In genomic region chr1:205286335-205286950, GRCh38 we compare ENCODE assay signal across 8 cellular contexts. TPM values are rescaled to one million over a fixed set of nuclear protein-coding genes. Genes with fewer than 3 reads are reported as not detected.
DNase-seq lines count a peak whose midpoint lies in the region; ATAC-seq lines count a peak whose summit lies in the region.

No MANE protein-coding gene starts in this region.

- H3K27ac Mint-ChIP-seq in activated T-helper 1 cell treated with anti-CD3 and anti-CD28 coated beads, Interleukin-12 subunit alpha, Interleukin-12 subunit beta, Interleukin-2, Interleukin-4 antibody, amounts not matched to agents 30 ng/mL and 10 ng/mL and 1 ng/mL, durations not matched to agents 14 hours and 24 hours and 36 hours = peak overlapping the region; percentile 90
- H3K27ac Mint-ChIP-seq in naive thymus-derived CD4-positive, alpha-beta T cell = peak overlapping the region; percentile 90 to 99 (median 97)

- CTCF ChIA-PET in naive thymus-derived CD4-positive, alpha-beta T cell (lab: Charles Lee) = interaction anchor here (0.9 to 23.1 kb wide), 6 partner anchors 9 to 50 kb away, joined by 3 to 955 read pairs (median 4); partner anchors contain the start of gene NUAK2

- peaks cover 56 to 70% of the 10 kb centered on the region in 2 donors for H3K4me1 ChIP-seq in naive thymus-derived CD4-positive, alpha-beta T cell (ENCODE audit: control insufficient read depth in 2 of 2, insufficient read depth in 2 of 2, low read length in 2 of 2)

- H3K27ac ChIP-seq in naive thymus-derived CD4-positive, alpha-beta T cell (ENCODE audit: low read depth, low read length) = peak overlapping the region; percentile 83

- no peaks in the 10 kb centered on the region for H3K9me3 ChIP-seq in naive thymus-derived CD4-positive, alpha-beta T cell (ENCODE audit: control insufficient read depth in 2 of 3, low read length in 3 of 3)

- DNase-seq in MV-4-11 (lab: John Stamatoyannopoulos, UW) (peak; percentile 87), SW480 (ENCODE audit: low spot score) (no peak), NCI-H1092 (lab: John Stamatoyannopoulos, UW) (no peak)
- peak; percentile 80 for DNase-seq in activated T-helper 1 cell treated with anti-CD3 and anti-CD28 coated beads, Interleukin-12 subunit alpha, Interleukin-12 subunit beta, Interleukin-2, Interleukin-4 antibody, amounts not matched to agents 30 ng/mL and 10 ng/mL and 1 ng/mL, durations not matched to agents 14 hours and 24 hours and 36 hours (ENCODE audit: low spot score)
- peak; percentile 29 to 84 (median 53) for DNase-seq in naive thymus-derived CD4-positive, alpha-beta T cell

- H3K36me3 Mint-ChIP-seq in activated T-helper 1 cell treated with anti-CD3 and anti-CD28 coated beads, Interleukin-12 subunit alpha, Interleukin-12 subunit beta, Interleukin-2, Interleukin-4 antibody, amounts not matched to agents 30 ng/mL and 10 ng/mL and 1 ng/mL, durations not matched to agents 14 hours and 24 hours and 36 hours (ENCODE audit: low read depth) = no peaks in the 10 kb centered on the region
- peaks cover 0 to 4% (median 0%) of the 10 kb centered on the region in 5 donors for H3K36me3 Mint-ChIP-seq in naive thymus-derived CD4-positive, alpha-beta T cell

- intact Hi-C loops in activated T-helper 1 cell treated with anti-CD3 and anti-CD28 coated beads, Interleukin-12 subunit alpha, Interleukin-12 subunit beta, Interleukin-2, Interleukin-4 antibody, amounts not matched to agents 30 ng/mL and 10 ng/mL and 1 ng/mL, durations not matched to agents 14 hours and 24 hours and 36 hours (cut with micrococcal nuclease) = loop anchor here (10.0 kb wide), 3 partner anchors 458 to 1268 kb away; partner anchors contain the start of gene MDM4
- intact Hi-C loops in naive thymus-derived CD4-positive, alpha-beta T cell (cut with micrococcal nuclease) = loop anchor here (5.0 to 10.0 kb wide), 8 partner anchors 198 to 1992 kb away; partner anchors contain the start of genes MDM4 (in 1 of the 2) and PPP1R15B (in 1 of the 2)

- POLR2A ChIA-PET in naive thymus-derived CD4-positive, alpha-beta T cell (lab: Charles Lee) = interaction anchor here (1.5 to 22.0 kb wide), 5 partner anchors 11 to 36 kb away, joined by 6 to 1119 read pairs (median 82); partner anchors contain the start of gene NUAK2

- peak; percentile 38 for ATAC-seq in GM19455 (IDR thresholded peaks at IDR 0.05; ENCODE audit: unreplicated experiment)
- ATAC-seq in naive thymus-derived CD4-positive, alpha-beta T cell = no peak
- ATAC-seq in HG02588 (IDR thresholded peaks at IDR 0.05; ENCODE audit: unreplicated experiment) = no peak
- ATAC-seq in GM21737 (IDR thresholded peaks at IDR 0.05; ENCODE audit: unreplicated experiment) = no peak

- peak overlapping the region; percentile 60 for H3K4me3 ChIP-seq in naive thymus-derived CD4-positive, alpha-beta T cell (ENCODE audit: low read length)

- peaks cover 65% of the 10 kb centered on the region for H3K4me1 Mint-ChIP-seq in activated T-helper 1 cell treated with anti-CD3 and anti-CD28 coated beads, Interleukin-12 subunit alpha, Interleukin-12 subunit beta, Interleukin-2, Interleukin-4 antibody, amounts not matched to agents 30 ng/mL and 10 ng/mL and 1 ng/mL, durations not matched to agents 14 hours and 24 hours and 36 hours (ENCODE audit: low read depth)
- H3K4me1 Mint-ChIP-seq in naive thymus-derived CD4-positive, alpha-beta T cell = peaks cover 68 to 95% (median 76%) of the 10 kb centered on the region in 7 donors

- H3K27me3 Mint-ChIP-seq in activated T-helper 1 cell treated with anti-CD3 and anti-CD28 coated beads, Interleukin-12 subunit alpha, Interleukin-12 subunit beta, Interleukin-2, Interleukin-4 antibody, amounts not matched to agents 30 ng/mL and 10 ng/mL and 1 ng/mL, durations not matched to agents 14 hours and 24 hours and 36 hours (ENCODE audit: insufficient read depth) = peaks cover 9% of the 10 kb centered on the region
- H3K27me3 Mint-ChIP-seq in naive thymus-derived CD4-positive, alpha-beta T cell = peaks cover 0 to 18% (median 0%) of the 10 kb centered on the region in 5 donors

- H3K4me3 Mint-ChIP-seq in activated T-helper 1 cell treated with anti-CD3 and anti-CD28 coated beads, Interleukin-12 subunit alpha, Interleukin-12 subunit beta, Interleukin-2, Interleukin-4 antibody, amounts not matched to agents 30 ng/mL and 10 ng/mL and 1 ng/mL, durations not matched to agents 14 hours and 24 hours and 36 hours = peak overlapping the region; percentile 64
- H3K4me3 Mint-ChIP-seq in naive thymus-derived CD4-positive, alpha-beta T cell = peak overlapping the region; percentile 63 to 89 (median 80)

- no peaks in the 10 kb centered on the region for H3K27me3 ChIP-seq in naive thymus-derived CD4-positive, alpha-beta T cell (ENCODE audit: control insufficient read depth in 2 of 2, insufficient read depth in 2 of 2, low read length in 2 of 2)

- no peaks in the 10 kb centered on the region for H3K36me3 ChIP-seq in naive thymus-derived CD4-positive, alpha-beta T cell (ENCODE audit: control insufficient read depth in 2 of 3, insufficient read depth in 3 of 3, low read length in 3 of 3)

- H3K9me3 Mint-ChIP-seq in activated T-helper 1 cell treated with anti-CD3 and anti-CD28 coated beads, Interleukin-12 subunit alpha, Interleukin-12 subunit beta, Interleukin-2, Interleukin-4 antibody, amounts not matched to agents 30 ng/mL and 10 ng/mL and 1 ng/mL, durations not matched to agents 14 hours and 24 hours and 36 hours = no peaks in the 10 kb centered on the region
- H3K9me3 Mint-ChIP-seq in naive thymus-derived CD4-positive, alpha-beta T cell = peaks cover 0 to 8% (median 0%) of the 10 kb centered on the region in 11 donors

RNA-seq across cellular contexts. Expression of gene NUAK2, which starts 35.1 kb away (rescaled TPM):
- 1.1 and 1.3 TPM in 2 replicates for total RNA-seq in activated T-helper 1 cell treated with anti-CD3 and anti-CD28 coated beads, Interleukin-12 subunit alpha, Interleukin-12 subunit beta, Interleukin-2, Interleukin-4 antibody, amounts not matched to agents 30 ng/mL and 10 ng/mL and 1 ng/mL, durations not matched to agents 14 hours and 24 hours and 36 hours
- total RNA-seq in naive thymus-derived CD4-positive, alpha-beta T cell = 10 to 100 TPM in 4 of 5 experiments, 1 to 10 TPM in 1; 9.1 to 57.8 (median 23.0) TPM
- polyA plus RNA-seq in naive thymus-derived CD4-positive, alpha-beta T cell = 10 to 100 TPM; 40.7 to 85.5 TPM

RNA-seq across cellular contexts. Expression of gene TMCC2, which starts 58.7 kb away (rescaled TPM):
- total RNA-seq in activated T-helper 1 cell treated with anti-CD3 and anti-CD28 coated beads, Interleukin-12 subunit alpha, Interleukin-12 subunit beta, Interleukin-2, Interleukin-4 antibody, amounts not matched to agents 30 ng/mL and 10 ng/mL and 1 ng/mL, durations not matched to agents 14 hours and 24 hours and 36 hours = 25.0 and 25.2 TPM in 2 replicates
- 1 to 10 TPM; 1.1 to 3.6 (median 1.8) TPM for total RNA-seq in naive thymus-derived CD4-positive, alpha-beta T cell
- under 1 TPM; 0.30 to 0.38 TPM for polyA plus RNA-seq in naive thymus-derived CD4-positive, alpha-beta T cell

Comparison
In these comparisons a context has a peak if more than half of its experiments do, and no peak if none do; other contexts are left out.
1. DNase-seq: peak in MV-4-11 (single experiment), activated T-helper 1 cell treated with anti-CD3 and anti-CD28 coated beads, Interleukin-12 subunit alpha, Interleukin-12 subunit beta, Interleukin-2, Interleukin-4 antibody, amounts not matched to agents 30 ng/mL and 10 ng/mL and 1 ng/mL, durations not matched to agents 14 hours and 24 hours and 36 hours (single experiment) and naive thymus-derived CD4-positive, alpha-beta T cell (9 of 9); none in SW480 (single experiment) and NCI-H1092 (single experiment).